ENCODE assay signal across 23 cellular contexts in genomic region chr18:32450874-32451273, GRCh38. TPM values are rescaled to one million over a fixed set of nuclear protein-coding genes. Genes with fewer than 3 reads are reported as not detected.
"Had no signal": no experiment of that assay in that cellular context is flagged by ENCODE, and none has a peak within 500 bp of the region (broad histone marks: within the 10 kb centered on the region; RNA-seq: fewer than 3 reads in every experiment).

No MANE protein-coding gene starts in this region.

- H3K27me3 ChIP-seq: body of pancreas, dorsolateral prefrontal cortex, gastroesophageal sphincter, suprapubic skin, tibial artery had no signal

- ATAC-seq: body of pancreas; gastroesophageal sphincter; left colon; mucosa of descending colon; natural killer cell treated with Interleukin-12 subunit alpha and Interleukin-12 subunit beta and Interleukin-15 and Interleukin-18, amount 100 ng/mL, for 72 hours; right cardiac atrium; stimulated activated naive B cell treated with anti-CD40 and anti-IgM and Interleukin-4, amounts not matched to agents 10 μg/mL and 1 μg/mL and 100 μg/mL, for 72 hours had no signal

- H3K4me3 ChIP-seq: body of pancreas, coronary artery, dorsolateral prefrontal cortex, gastroesophageal sphincter, mucosa of descending colon, suprapubic skin, tibial artery had no signal

- H3K36me3 ChIP-seq: gastroesophageal sphincter, suprapubic skin, tibial artery had no signal

- H3K27ac ChIP-seq: body of pancreas, coronary artery, gastroesophageal sphincter, suprapubic skin, tibial artery, VCaP had no signal

- H3K9me3 ChIP-seq: body of pancreas, gastroesophageal sphincter, mucosa of descending colon, suprapubic skin, tibial artery had no signal

- DNase-seq: activated CD4-positive, alpha-beta T cell treated with anti-CD3 and anti-CD28 coated beads for 4 hours; activated CD4-positive, alpha-beta T cell treated with anti-CD3 and anti-CD28 coated beads, Interleukin-2, amount 50 U/mL, for 4 hours; activated effector memory CD4-positive, alpha-beta T cell treated with Interleukin-2 at 50 U/mL for 16 hours; activated naive CD4-positive, alpha-beta T cell treated with Interleukin-2 at 50 U/mL for 16 hours; activated T-cell treated with anti-CD3 and anti-CD28 coated beads for 4 hours; aorta; body of pancreas; dorsolateral prefrontal cortex; effector memory CD4-positive, alpha-beta T cell; erythroblast; hippocampal formation; left colon; mucosa of descending colon; right cardiac atrium; stimulated activated CD4-positive, alpha-beta T cell treated with anti-CD3 and anti-CD28 coated beads, Interleukin-15, amount 100 ng/mL, for 24 hours; stimulated activated CD4-positive, alpha-beta T cell treated with anti-CD3 and anti-CD28 coated beads, Interleukin-2, amount 100 ng/mL, for 24 hours; stimulated activated naive B cell treated with anti-CD40 and anti-IgM and Interleukin-4, amounts not matched to agents 10 μg/mL and 1 μg/mL and 100 μg/mL, for 72 hours; tibial artery had no signal

RNA-seq across cellular contexts. Expression of gene GAREM1, which starts 19.8 kb away (rescaled TPM):
- total RNA-seq: natural killer cell treated with Interleukin-12 subunit alpha and Interleukin-12 subunit beta and Interleukin-15 and Interleukin-18, amount 100 ng/mL, for 72 hours had no signal
